19 cellular contexts compared by ENCODE assay signal in genomic region chr17:13647551-13647950, GRCh38. TPM values are rescaled to one million over a fixed set of nuclear protein-coding genes. Genes with fewer than 3 reads are reported as not detected.
A peak's percentile ranks its signal among the peaks of the same experiment; 100 is the strongest.
DNase-seq lines count a peak whose midpoint lies in the region; ATAC-seq and TF ChIP-seq lines count a peak whose summit lies in the region.
"Had no signal": no experiment of that assay in that cellular context is flagged by ENCODE, and none has a peak within 500 bp of the region (broad histone marks: within the 10 kb centered on the region; RNA-seq: fewer than 3 reads in every experiment).

No MANE protein-coding gene starts in this region.

- intact Hi-C loops in esophagus squamous epithelium (cut with DNase I), result no loop called here

- peaks cover 5% of the 10 kb centered on the region for H3K27me3 Mint-ChIP-seq in endodermal cell (ENCODE audit: insufficient read depth)
- H3K27me3 Mint-ChIP-seq: activated naive CD8-positive, alpha-beta T cell treated with anti-CD3 and anti-CD28 coated beads for 36 hours had no signal

- H3K27me3 ChIP-seq in endodermal cell (ENCODE audit: control insufficient read depth, insufficient read depth, low read length, poor library complexity, severe bottlenecking), result no peaks in the 10 kb centered on the region
- H3K27me3 ChIP-seq in esophagus squamous epithelium, result no peaks in the 10 kb centered on the region

- H3K9me3 Mint-ChIP-seq in endodermal cell, result no peaks in the 10 kb centered on the region
- H3K9me3 Mint-ChIP-seq: activated naive CD8-positive, alpha-beta T cell treated with anti-CD3 and anti-CD28 coated beads for 36 hours; activated T-cell treated with anti-CD3 and anti-CD28 coated beads, Interleukin-2, amount 50 U/mL, for 72 hours had no signal

- H3K27ac Mint-ChIP-seq in endodermal cell, result no peak overlapping the region
- H3K27ac Mint-ChIP-seq: activated naive CD8-positive, alpha-beta T cell treated with anti-CD3 and anti-CD28 coated beads for 36 hours; activated T-cell treated with anti-CD3 and anti-CD28 coated beads, Interleukin-2, amount 50 U/mL, for 72 hours had no signal

- H3K4me1 ChIP-seq in endodermal cell (ENCODE audit: control insufficient read depth, insufficient read depth, low read length) (no peaks in the 10 kb centered on the region), esophagus squamous epithelium (no peaks in the 10 kb centered on the region)

- TF ChIP-seq CTCF in AG09319 (IDR thresholded peaks at IDR 0.05; ENCODE audit: low read depth, low read length) (peak; percentile 27), LNCaP clone FGC (IDR thresholded peaks at IDR 0.05; ENCODE audit: control insufficient read depth, extremely low read depth, insufficient read depth) (peak; percentile 37), endodermal cell (conservative IDR thresholded peaks at IDR 0.05) (peak; percentile 15), esophagus squamous epithelium (IDR thresholded peaks at IDR 0.05) (no peak)

- no peaks in the 10 kb centered on the region for H3K36me3 Mint-ChIP-seq in endodermal cell (ENCODE audit: low read depth)
- H3K36me3 Mint-ChIP-seq: activated naive CD8-positive, alpha-beta T cell treated with anti-CD3 and anti-CD28 coated beads for 36 hours had no signal

- 76 to 88% methylated on average over 4 of the region's 4 CpGs for WGBS in endodermal cell (ENCODE audit: insufficient coverage in 1 of 2, insufficient read length in 1 of 2), 2 experiments
- WGBS in esophagus squamous epithelium, 2 donors, result 57 to 68% methylated on average over 4 of the region's 4 CpGs

- no peak for TF ChIP-seq POLR2A in esophagus squamous epithelium (IDR thresholded peaks at IDR 0.05)

- H3K4me3 Mint-ChIP-seq in endodermal cell, result no peak overlapping the region
- H3K4me3 Mint-ChIP-seq: activated naive CD8-positive, alpha-beta T cell treated with anti-CD3 and anti-CD28 coated beads for 36 hours; activated T-cell treated with anti-CD3 and anti-CD28 coated beads, Interleukin-2, amount 50 U/mL, for 72 hours had no signal

- H3K4me1 Mint-ChIP-seq in endodermal cell, result peaks cover 3% of the 10 kb centered on the region
- H3K4me1 Mint-ChIP-seq: activated naive CD8-positive, alpha-beta T cell treated with anti-CD3 and anti-CD28 coated beads for 36 hours had no signal

- H3K36me3 ChIP-seq in endodermal cell (ENCODE audit: control insufficient read depth, insufficient read depth, low read length) (no peaks in the 10 kb centered on the region), esophagus squamous epithelium (no peaks in the 10 kb centered on the region)
- H3K36me3 ChIP-seq: esophagus muscularis mucosa had no signal

- no peak for ATAC-seq in GM18870 (IDR thresholded peaks at IDR 0.05; ENCODE audit: unreplicated experiment)
- ATAC-seq: activated T-cell treated with anti-CD3 and anti-CD28 coated beads, Interleukin-2, amount 50 U/mL, for 72 hours; left ventricle myocardium superior had no signal

- no peak overlapping the region for H3K4me3 ChIP-seq in LNCaP clone FGC (ENCODE audit: low read depth, low read length)
- no peak overlapping the region for H3K4me3 ChIP-seq in endodermal cell (ENCODE audit: low read length)
- H3K4me3 ChIP-seq in esophagus squamous epithelium, result no peak overlapping the region
- H3K4me3 ChIP-seq: esophagus muscularis mucosa, skin epidermis had no signal

- H3K9me3 ChIP-seq in endodermal cell (ENCODE audit: control insufficient read depth, low read length) (no peaks in the 10 kb centered on the region), esophagus squamous epithelium (no peaks in the 10 kb centered on the region)
- H3K9me3 ChIP-seq: esophagus muscularis mucosa had no signal

- no peak overlapping the region for H3K9ac ChIP-seq in endodermal cell (ENCODE audit: extremely low read depth, low read length, poor library complexity, severe bottlenecking)

- H3K27ac ChIP-seq in endodermal cell (ENCODE audit: low read depth, low read length) (no peak overlapping the region), esophagus squamous epithelium (peak overlapping the region in 1 of 4 donors; percentile 19)
- H3K27ac ChIP-seq: esophagus muscularis mucosa, skin epidermis had no signal

- peak; percentile 12 for DNase-seq in AG09319 (ENCODE audit: extremely low read depth, low read depth)
- no peak for DNase-seq in LNCaP clone FGC (ENCODE audit: low read depth)
- DNase-seq in endodermal cell, result no peak
- DNase-seq in medulla oblongata (ENCODE audit: extremely low spot score), result peak; percentile 45
- DNase-seq in esophagus squamous epithelium (lab: John Stamatoyannopoulos, UW), result no peak
- no peak for DNase-seq in NCI-H2029 (lab: John Stamatoyannopoulos, UW)
- DNase-seq in amniotic stem cell (lab: John Stamatoyannopoulos, UW), result no peak
- DNase-seq: activated naive CD8-positive, alpha-beta T cell treated with anti-CD3 and anti-CD28 coated beads for 36 hours; activated T-cell treated with anti-CD3 and anti-CD28 coated beads, Interleukin-2, amount 50 U/mL, for 72 hours; EL; left ventricle myocardium superior; NCI-H1092 treated with DMSO at 0.1 percent for 48 hours; NCI-H2107; stimulated activated CD4-positive, alpha-beta T cell treated with anti-CD3 and anti-CD28 coated beads, Interleukin-4, amount 100 ng/mL, for 24 hours; stimulated activated CD8-positive, alpha-beta memory T cell treated with anti-CD3 and anti-CD28 coated beads, Interleukin-4, amount 100 ng/mL, for 48 hours; SW 1271 had no signal

RNA-seq across cellular contexts. Expression of gene HS3ST3A1, which starts 45.8 kb away (rescaled TPM):
- total RNA-seq in endodermal cell (1 to 10 TPM; 1.9 to 2.4 TPM), esophagus squamous epithelium (10 to 100 TPM; 12.0 to 17.5 (median 14.1) TPM)
- polyA plus RNA-seq in endodermal cell (2013, experiment 1 of 2), result 4.1 TPM
- polyA plus RNA-seq in endodermal cell (2013, experiment 2 of 2), result 4.3 TPM

Comparison
In these comparisons a context has a peak if more than half of its experiments do, and no peak if none do; other contexts are left out.
1. DNase-seq: peak in AG09319 (single experiment) and medulla oblongata (single experiment); none in LNCaP clone FGC (single experiment), endodermal cell (single experiment), esophagus squamous epithelium (single experiment), NCI-H2029 (single experiment) and amniotic stem cell (single experiment).
2. CTCF ChIP-seq: peak in AG09319 (single experiment), LNCaP clone FGC (single experiment) and endodermal cell (single experiment); none in esophagus squamous epithelium (0 of 6).